In the genomic region with DNA sequence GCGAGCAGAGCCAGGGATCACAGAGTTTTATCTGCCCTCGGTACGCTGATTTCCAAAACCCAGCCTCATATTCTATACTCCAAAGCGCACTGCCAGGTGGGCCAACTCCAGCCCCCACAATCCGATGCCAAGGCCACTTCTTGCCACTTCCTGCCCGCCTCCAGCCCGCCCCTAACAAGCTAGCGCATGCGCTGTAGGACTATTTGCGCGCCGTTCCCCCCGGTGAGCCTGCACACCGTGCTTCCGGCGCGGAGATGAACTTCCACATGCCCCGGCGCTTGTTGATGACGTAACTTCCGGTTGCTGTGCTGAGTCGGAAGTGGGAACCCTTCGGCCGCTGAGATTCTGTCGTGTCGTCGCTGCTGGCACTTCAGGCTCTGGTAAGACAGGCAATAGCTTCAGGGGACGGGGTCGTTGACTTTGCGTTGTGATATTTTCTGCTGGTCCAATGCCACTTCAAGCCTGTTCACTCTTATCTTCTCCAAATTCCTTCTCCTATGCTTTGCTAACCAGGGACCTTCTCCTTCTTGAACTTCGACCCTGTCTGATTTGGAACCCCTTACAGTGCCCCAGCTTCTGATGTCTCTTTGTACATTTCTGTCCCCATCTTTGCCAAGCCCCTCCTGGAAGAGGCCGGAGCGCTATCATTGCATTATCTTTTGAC, we compare ENCODE assay signal across 8 cellular contexts. TPM values are rescaled to one million over a fixed set of nuclear protein-coding genes. Genes with fewer than 3 reads are reported as not detected.
DNase-seq lines count a peak whose midpoint lies in the region; ATAC-seq and TF ChIP-seq lines count a peak whose summit lies in the region.

TSS of gene UBE4A (plus strand) at position 306 of the 664 bp plus-strand sequence. CDS start 5,481 bp downstream, outside the sequence.

- no peaks in the 10 kb centered on the region for H3K9me3 Mint-ChIP-seq in activated B cell treated with CpG ODN at 0.5 μM for 24 hours

- CTCF ChIA-PET in A673 (lab: Charles Lee), result no interaction called here
- CTCF ChIA-PET in activated B cell treated with CpG ODN at 0.5 μM for 24 hours (lab: Charles Lee), result interaction anchor here (1.0 to 1.2 kb wide), 2 partner anchors 64 to 161 kb away, joined by 3 to 6 read pairs; no protein-coding TSS in a partner anchor

- H3K4me1 Mint-ChIP-seq in activated B cell treated with CpG ODN at 0.5 μM for 24 hours, result peaks cover 39% of the 10 kb centered on the region

- H3K4me3 Mint-ChIP-seq in activated B cell treated with CpG ODN at 0.5 μM for 24 hours, result peak within 1 kb of the TSS; percentile 98

- H3K4me3 ChIP-seq in A673 (ENCODE audit: low read depth, low read length, poor library complexity, severe bottlenecking) (peak within 1 kb of the TSS; percentile 84), spleen (peak within 1 kb of the TSS; percentile 48 to 87 (median 73))

- peaks cover 1% of the 10 kb centered on the region for H3K36me3 ChIP-seq in A673 (ENCODE audit: insufficient read depth, low read length, poor library complexity, severe bottlenecking)
- H3K36me3 ChIP-seq in spleen, result peaks cover 0 to 35% (median 5%) of the 10 kb centered on the region in 6 donors

- H3K36me3 Mint-ChIP-seq in activated B cell treated with CpG ODN at 0.5 μM for 24 hours (ENCODE audit: low read depth), result peaks cover 33% of the 10 kb centered on the region

- 3 to 6% (median 6%) methylated on average over 28 to 33 of the region's 33 CpGs for WGBS in spleen, 5 donors

- intact Hi-C loops in A673 (cut with micrococcal nuclease; ENCODE audit: unreplicated experiment), result loop anchor here (2.0 kb wide), 1 partner anchor 161 kb away; no protein-coding TSS in a partner anchor
- intact Hi-C loops in activated B cell treated with CpG ODN at 0.5 μM for 24 hours (cut with micrococcal nuclease), result loop anchor here (1.0 to 5.0 kb wide), 7 partner anchors 42 to 568 kb away; partner anchors contain the start of genes ARCN1, ATP5MG, BCL9L and MPZL3
- intact Hi-C loops in spleen (cut with DNase I; ENCODE audit: low total_unique reads), result no loop called here

- no TSS peak for BruUV-seq in A673 (replicated peaks; lab: Mats Ljungman, UMichigan)

- H3K4me1 ChIP-seq in A673 (ENCODE audit: insufficient read depth, low read length, poor library complexity, severe bottlenecking) (peaks cover 8% of the 10 kb centered on the region), spleen (peaks cover 20 to 55% (median 42%) of the 10 kb centered on the region in 6 donors)

- H3K9me3 ChIP-seq in A673 (ENCODE audit: low read depth, low read length, poor library complexity, severe bottlenecking) (no peaks in the 10 kb centered on the region), spleen (no peaks in the 10 kb centered on the region)

- H3K27ac Mint-ChIP-seq in activated B cell treated with CpG ODN at 0.5 μM for 24 hours, result peak within 1 kb of the TSS; percentile 94

- TF ChIP-seq CTCF in A673 (conservative IDR thresholded peaks at IDR 0.05; ENCODE audit: low read depth, low read length) (no peak), activated B cell treated with CpG ODN at 0.5 μM for 24 hours (IDR thresholded peaks at IDR 0.05) (no peak), spleen (IDR thresholded peaks at IDR 0.05 in 8 of 11, conservative IDR thresholded peaks at IDR 0.05 in 3 of 11) (peak in 2 of 11 experiments; percentile 17 to 35)

- peak; percentile 97 for DNase-seq in A673 (ENCODE audit: low spot score)
- DNase-seq in NCI-H345 (lab: John Stamatoyannopoulos, UW), result peak; percentile 99
- DNase-seq in activated B cell treated with CpG ODN at 0.5 μM for 24 hours, result peak; percentile 93
- peak; percentile 17 to 97 (median 91) for DNase-seq in caudate nucleus (lab: John Stamatoyannopoulos, UW)
- peak; percentile 97 for DNase-seq in inferior parietal cortex (ENCODE audit: extremely low spot score)
- peak; percentile 98 for DNase-seq in spleen

- H3K27me3 ChIP-seq in A673 (replicated peaks; ENCODE audit: insufficient read depth, low read depth, low read length, poor library complexity) (no peaks in the 10 kb centered on the region), spleen (replicated peaks in 1 of 7) (no peaks in the 10 kb centered on the region)

- peak; percentile 27 to 77 (median 30) for TF ChIP-seq POLR2A in spleen (IDR thresholded peaks at IDR 0.05)

- no peaks in the 10 kb centered on the region for H3K27me3 Mint-ChIP-seq in activated B cell treated with CpG ODN at 0.5 μM for 24 hours

- peak within 1 kb of the TSS; percentile 74 for H3K27ac ChIP-seq in A673 (ENCODE audit: low read depth, low read length, poor library complexity, severe bottlenecking)
- H3K27ac ChIP-seq in caudate nucleus (ENCODE audit: low read depth, low read length), result peak within 1 kb of the TSS; percentile 12
- H3K27ac ChIP-seq in spleen, result peak within 1 kb of the TSS; percentile 64 to 90 (median 84)

- peak; percentile 76 for ATAC-seq in GM18870 (IDR thresholded peaks at IDR 0.05; ENCODE audit: unreplicated experiment)
- peak; percentile 95 for ATAC-seq in HG03159 (IDR thresholded peaks at IDR 0.05; ENCODE audit: unreplicated experiment)
- peak; percentile 86 for ATAC-seq in activated B cell treated with CpG ODN at 0.5 μM for 24 hours (ENCODE audit: low read depth)

- POLR2A ChIA-PET in A673 (lab: Charles Lee; ENCODE audit: low non-redundant PET), result interaction anchor here (0.6 kb wide), 1 partner anchor 9 kb away, joined by 3 read pairs; no protein-coding TSS in a partner anchor
- POLR2A ChIA-PET in activated B cell treated with CpG ODN at 0.5 μM for 24 hours (lab: Charles Lee), result interaction anchor here (0.6 to 1.5 kb wide), 9 partner anchors 63 to 1261 kb away, joined by 3 to 7 read pairs (median 3); partner anchors contain the start of genes KMT2A, MPZL3 and SIK3

RNA-seq across cellular contexts. Expression of gene UBE4A, which starts in this region (rescaled TPM):
- total RNA-seq in A673 (2021), result 52.0 and 54.2 TPM in 2 replicates
- 28.4 and 34.2 TPM in 2 replicates for total RNA-seq in activated B cell treated with CpG ODN at 0.5 μM for 24 hours
- 10 to 100 TPM; 31.8 to 55.6 (median 42.8) TPM for total RNA-seq in spleen
- polyA plus RNA-seq in spleen, result 10 to 100 TPM; 13.0 to 17.8 (median 13.6) TPM

Comparison
In these comparisons a context has a peak if more than half of its experiments do, and no peak if none do; other contexts are left out.
1. Peak in every context shown above with its lines: DNase-seq, ATAC-seq, H3K4me3 ChIP-seq and H3K27ac ChIP-seq.
2. H3K27ac ChIP-seq: peak in every context shown above with its lines; median percentile 84 in spleen; 74 in A673; 12 in caudate nucleus.